29 cellular contexts compared by ENCODE assay signal in the genomic region with DNA sequence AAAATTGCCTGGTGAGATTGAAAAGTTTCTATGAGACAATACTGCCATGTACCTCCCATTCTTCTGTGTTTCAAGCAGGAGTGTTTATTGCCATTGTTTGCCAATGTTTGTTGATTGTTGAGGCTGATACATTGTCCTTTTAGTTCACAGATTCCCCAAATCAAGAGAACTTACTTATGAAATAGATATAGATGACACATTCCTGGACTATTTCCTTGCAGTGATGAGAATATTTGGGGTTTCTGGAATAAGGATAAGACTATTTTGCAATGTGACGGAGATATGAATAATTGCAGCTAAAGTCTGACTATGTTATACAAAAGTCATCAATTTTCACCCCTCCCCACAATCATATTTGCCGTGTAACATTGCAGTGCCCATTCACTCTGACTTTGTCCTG.
DNase-seq lines count a peak whose midpoint lies in the region; ATAC-seq, FAIRE-seq and TF ChIP-seq lines count a peak whose summit lies in the region.
"Had no signal": no experiment of that assay in that cellular context is flagged by ENCODE, and none has a peak within 500 bp of the region (broad histone marks: within the 10 kb centered on the region; RNA-seq: fewer than 3 reads in every experiment).

No MANE protein-coding gene starts in this region.

- no peak for DNase-seq in H54 (ENCODE audit: insufficient read length, low spot score)
- no peak for DNase-seq in RWPE2 (ENCODE audit: low spot score)
- DNase-seq in fibroblast of the aortic adventitia (ENCODE audit: low read depth), result peak; percentile 0
- DNase-seq in DMS 273 treated with DMSO at 0.1 percent for 48 hours (lab: John Stamatoyannopoulos, UW), result no peak
- no peak for DNase-seq in cardiac septum (ENCODE audit: low spot score)
- no peak for DNase-seq in HAP-1 (ENCODE audit: low spot score in 2 of 2)
- DNase-seq in immature natural killer cell, result no peak
- DNase-seq: BE2C; CD8-positive, alpha-beta memory T cell; DMS153; HCEC 1CT; Karpas-422; NCI-H1092 treated with DMSO at 0.1 percent for 48 hours; NCI-H1436; NCI-H187 treated with DMSO at 0.1 percent for 48 hours; NCI-H2107; NCI-H446; NCI-H524 treated with DMSO at 0.1 percent for 48 hours; NCI-H82; NK-92 treated with Interleukin-12 subunit alpha and Interleukin-12 subunit beta, amount 100 ng/mL, for 24 hours; PC-9; Right ventricle myocardium superior; T-cell had no signal

- H3K27ac Mint-ChIP-seq in immature natural killer cell, result no peak overlapping the region
- H3K27ac Mint-ChIP-seq: CD14-positive monocyte; CD8-positive, alpha-beta memory T cell; GM23338; T-cell had no signal

- H3K27ac ChIP-seq in RWPE2 (ENCODE audit: poor library complexity, severe bottlenecking), result peak overlapping the region; percentile 42
- H3K27ac ChIP-seq: HL-60, PC-9, SJSA1 had no signal

- peaks cover 2 to 54% (median 21%) of the 10 kb centered on the region in 6 donors for H3K9me3 Mint-ChIP-seq in immature natural killer cell

- H3K36me3 ChIP-seq in RWPE2 (ENCODE audit: low read depth) (no peaks in the 10 kb centered on the region), HAP-1 (replicated peaks) (no peaks in the 10 kb centered on the region)
- H3K36me3 ChIP-seq: BE2C, SJSA1 had no signal

- H3K27me3 ChIP-seq in RWPE2 (ENCODE audit: insufficient read depth, poor library complexity, severe bottlenecking) (no peaks in the 10 kb centered on the region), HAP-1 (ENCODE audit: low read depth) (no peaks in the 10 kb centered on the region)
- H3K27me3 ChIP-seq: BE2C, SJSA1 had no signal

- TF ChIP-seq POLR2A in H54 (IDR thresholded peaks at IDR 0.05; ENCODE audit: low read depth, low read length), result no peak

- intact Hi-C loops in cardiac septum (cut with DNase I), result no loop called here

- TF ChIP-seq CTCF in RWPE2 (IDR thresholded peaks at IDR 0.05; ENCODE audit: poor library complexity, severe bottlenecking) (no peak), fibroblast of the aortic adventitia (IDR thresholded peaks at IDR 0.05; ENCODE audit: insufficient read depth, low read length) (no peak)

- H3K4me1 ChIP-seq in RWPE2 (ENCODE audit: insufficient read depth, poor library complexity, severe bottlenecking) (no peaks in the 10 kb centered on the region), HAP-1 (no peaks in the 10 kb centered on the region)
- H3K4me1 ChIP-seq: BE2C, SJSA1 had no signal

- ATAC-seq in RWPE2 (ENCODE audit: low read depth), result peak; percentile 54
- ATAC-seq: GM23338, HepG2, T-cell had no signal

- peak; percentile 15 for FAIRE-seq in H54 (lab: Jason Lieb, UNC)
- FAIRE-seq: GM18507, HepG2 had no signal

- no peaks in the 10 kb centered on the region for H3K4me1 Mint-ChIP-seq in immature natural killer cell
- H3K4me1 Mint-ChIP-seq: CD14-positive monocyte; CD8-positive, alpha-beta memory T cell; GM23338; T-cell had no signal

- no peak overlapping the region for H3K4me3 Mint-ChIP-seq in immature natural killer cell
- H3K4me3 Mint-ChIP-seq: CD14-positive monocyte; CD8-positive, alpha-beta memory T cell; GM23338; T-cell had no signal

- no peak overlapping the region for H3K4me3 ChIP-seq in RWPE2 (ENCODE audit: severe bottlenecking)
- H3K4me3 ChIP-seq in fibroblast of the aortic adventitia (ENCODE audit: low read depth, low read length), result no peak overlapping the region
- no peak overlapping the region for H3K4me3 ChIP-seq in HAP-1
- H3K4me3 ChIP-seq: GM23338, PC-9, SJSA1 had no signal

- in situ Hi-C loops in HAP-1 (cut with MboI; ENCODE audit: low sequenced_read_pairs), result no loop called here

- no peaks in the 10 kb centered on the region for H3K9me3 ChIP-seq in RWPE2 (ENCODE audit: severe bottlenecking)
- H3K9me3 ChIP-seq in HAP-1, result no peaks in the 10 kb centered on the region
- H3K9me3 ChIP-seq: BE2C, SJSA1 had no signal

- no peaks in the 10 kb centered on the region for H3K36me3 Mint-ChIP-seq in immature natural killer cell
- H3K36me3 Mint-ChIP-seq: CD14-positive monocyte; CD8-positive, alpha-beta memory T cell; T-cell had no signal

- no peaks in the 10 kb centered on the region for H3K27me3 Mint-ChIP-seq in immature natural killer cell (ENCODE audit: low read depth in 3 of 3)
- H3K27me3 Mint-ChIP-seq: CD8-positive, alpha-beta memory T cell; T-cell had no signal
